12 cellular contexts compared by ENCODE assay signal in genomic region chr9:130995399-130995941, GRCh38. TPM values are rescaled to one million over a fixed set of nuclear protein-coding genes. Genes with fewer than 3 reads are reported as not detected.
DNase-seq lines count a peak whose midpoint lies in the region; ATAC-seq and TF ChIP-seq lines count a peak whose summit lies in the region.
"Had no signal": no experiment of that assay in that cellular context is flagged by ENCODE, and none has a peak within 500 bp of the region (broad histone marks: within the 10 kb centered on the region; RNA-seq: fewer than 3 reads in every experiment).

No MANE protein-coding gene starts in this region.

- 80% methylated on average over 1 of the region's 10 CpGs for WGBS in right lobe of liver (ENCODE audit: insufficient coverage, low coverage, low lambda C conversion rate, missing lambda C conversion rate)

- DNase-seq in Caki2 (ENCODE audit: low read depth) (peak; percentile 41), M059J (ENCODE audit: low read depth) (peak; percentile 80), astrocyte of the cerebellum (ENCODE audit: low read depth) (peak; percentile 24), right lobe of liver (peak in 1 of 3 donors; percentile 55), NCI-H1436 treated with DMSO at 0.1 percent for 48 hours (lab: John Stamatoyannopoulos, UW) (no peak)
- no peak for DNase-seq in T-helper 2 cell treated with Interferon-gamma antibody and Interleukin-4, amounts not matched to agents 5 μg/mL and 100 μg/mL, for 36 hours (ENCODE audit: low spot score)
- no peak for DNase-seq in activated T-cell treated with anti-CD3 and anti-CD28 coated beads, Interleukin-2, amount 50 U/mL, for 1 hour
- DNase-seq: kidney; stimulated activated CD4-positive, alpha-beta T cell treated with anti-CD3 and anti-CD28 coated beads, Interleukin-1b, Interleukin-23, amount 100 ng/mL, for 48 hours had no signal

- H3K36me3 ChIP-seq in right lobe of liver: no peaks in the 10 kb centered on the region

- no peak for TF ChIP-seq POLR2A in right lobe of liver (IDR thresholded peaks at IDR 0.05)

- no peaks in the 10 kb centered on the region for H3K9me3 Mint-ChIP-seq in T-helper 2 cell treated with Interferon-gamma antibody and Interleukin-4, amounts not matched to agents 5 μg/mL and 100 μg/mL, for 36 hours
- H3K9me3 Mint-ChIP-seq: T-cell had no signal

- no peak overlapping the region for H3K4me3 Mint-ChIP-seq in T-helper 2 cell treated with Interferon-gamma antibody and Interleukin-4, amounts not matched to agents 5 μg/mL and 100 μg/mL, for 36 hours
- H3K4me3 Mint-ChIP-seq: T-cell had no signal

- in situ Hi-C loops in Caki2 (cut with HindIII; ENCODE audit: low pct_unique_long_range_greater_than_20kb, low sequenced_read_pairs): no loop called here
- in situ Hi-C loops in astrocyte of the cerebellum (cut with HindIII; ENCODE audit: low sequenced_read_pairs): no loop called here

- H3K27me3 ChIP-seq in right lobe of liver: no peaks in the 10 kb centered on the region

- TF ChIP-seq CTCF in astrocyte of the cerebellum (IDR thresholded peaks at IDR 0.05; ENCODE audit: low read depth, low read length, missing control alignments): no peak
- no peak for TF ChIP-seq CTCF in right lobe of liver (IDR thresholded peaks at IDR 0.05)

- H3K27ac Mint-ChIP-seq in T-helper 2 cell treated with Interferon-gamma antibody and Interleukin-4, amounts not matched to agents 5 μg/mL and 100 μg/mL, for 36 hours: no peak overlapping the region
- H3K27ac Mint-ChIP-seq: T-cell had no signal

- no peak overlapping the region for H3K4me3 ChIP-seq in astrocyte of the cerebellum (ENCODE audit: low read depth, low read length)
- H3K4me3 ChIP-seq in right lobe of liver: no peak overlapping the region

- intact Hi-C loops in right lobe of liver (cut with DNase I): no loop called here

- H3K27ac ChIP-seq in right lobe of liver: no peak overlapping the region

- H3K27me3 Mint-ChIP-seq in T-helper 2 cell treated with Interferon-gamma antibody and Interleukin-4, amounts not matched to agents 5 μg/mL and 100 μg/mL, for 36 hours (ENCODE audit: low read depth): peaks cover 7% of the 10 kb centered on the region

- ATAC-seq in right lobe of liver: peak; percentile 36 to 64 (median 47)
- no peak for ATAC-seq in activated CD4-positive, CD25-positive, alpha-beta regulatory T cell treated with anti-CD3 and anti-CD28 coated beads, Interleukin-2, amount 50 U/mL, for 24 hours
- ATAC-seq: T-cell had no signal

- no peaks in the 10 kb centered on the region for H3K36me3 Mint-ChIP-seq in T-helper 2 cell treated with Interferon-gamma antibody and Interleukin-4, amounts not matched to agents 5 μg/mL and 100 μg/mL, for 36 hours (ENCODE audit: low read depth)
- H3K36me3 Mint-ChIP-seq: T-cell had no signal

- H3K4me1 ChIP-seq in right lobe of liver: no peaks in the 10 kb centered on the region

- H3K4me1 Mint-ChIP-seq in T-helper 2 cell treated with Interferon-gamma antibody and Interleukin-4, amounts not matched to agents 5 μg/mL and 100 μg/mL, for 36 hours (ENCODE audit: low read depth): no peaks in the 10 kb centered on the region

- H3K9me3 ChIP-seq in right lobe of liver: no peaks in the 10 kb centered on the region

RNA-seq across cellular contexts. Expression of gene LAMC3, which starts 13.5 kb away (rescaled TPM):
- total RNA-seq in Caki2 (2014; rRNA removed; shearing (Covaris generic); ENCODE audit: low replicate concordance): 9.6 and 15.2 TPM in 2 replicates
- not detected in 2 replicates for total RNA-seq in M059J (2014; rRNA removed; shearing (Covaris generic))
- 10 to 100 TPM in 1 of 6 experiments, 1 to 10 TPM in 5; 2.7 to 14.3 (median 3.7) TPM for total RNA-seq in right lobe of liver

RNA-seq across cellular contexts. Expression of gene FIBCD1, which starts 56.4 kb away (rescaled TPM):
- 25.8 and 33.0 TPM in 2 replicates for total RNA-seq in Caki2 (2014; rRNA removed; shearing (Covaris generic); ENCODE audit: low replicate concordance)
- 12.7 and 36.2 TPM in 2 replicates for total RNA-seq in M059J (2014; rRNA removed; shearing (Covaris generic))
- not detected for total RNA-seq in right lobe of liver
- total RNA-seq: aorta, T-cell had no signal

Comparison
In these comparisons a context has a peak if more than half of its experiments do, and no peak if none do; other contexts are left out.
1. DNase-seq: peak in Caki2 (single experiment), M059J (single experiment) and astrocyte of the cerebellum (single experiment); none in NCI-H1436 treated with DMSO at 0.1 percent for 48 hours (single experiment), T-helper 2 cell treated with Interferon-gamma antibody and Interleukin-4, amounts not matched to agents 5 μg/mL and 100 μg/mL, for 36 hours (single experiment) and activated T-cell treated with anti-CD3 and anti-CD28 coated beads, Interleukin-2, amount 50 U/mL, for 1 hour (single experiment).
2. ATAC-seq: peak in right lobe of liver (4 of 4); none in activated CD4-positive, CD25-positive, alpha-beta regulatory T cell treated with anti-CD3 and anti-CD28 coated beads, Interleukin-2, amount 50 U/mL, for 24 hours (0 of 2).
3. RNA of gene FIBCD1, which starts 56.4 kb away (total RNA-seq): 12.7 to 36.2 TPM in M059J and 25.8 to 33.0 TPM in Caki2; not detected in right lobe of liver; every median in the first group is over 10 times any median in the second.